26 cellular contexts compared by ENCODE assay signal in genomic region chr1:67173988-67174387, GRCh38. TPM values are rescaled to one million over a fixed set of nuclear protein-coding genes. Genes with fewer than 3 reads are reported as not detected.
"Had no signal": no experiment of that assay in that cellular context is flagged by ENCODE, and none has a peak within 500 bp of the region (broad histone marks: within the 10 kb centered on the region; RNA-seq: fewer than 3 reads in every experiment).

No MANE protein-coding gene starts in this region.

- ATAC-seq: esophagus mucosa; heart right ventricle; naive thymus-derived CD4-positive, alpha-beta T cell had no signal

- H3K27me3 Mint-ChIP-seq: type B pancreatic cell had no signal

- H3K9me3 Mint-ChIP-seq: neural crest cell, type B pancreatic cell had no signal

- FAIRE-seq: endometrium, frontal cortex, islet of Langerhans, urothelium cell line had no signal

- DNase-seq: effector memory CD4-positive, alpha-beta T cell; heart right ventricle; hypothalamus; kidney glomerular epithelial cell; mammary epithelial cell; naive thymus-derived CD4-positive, alpha-beta T cell; posterior cingulate gyrus; sigmoid colon; stimulated activated CD4-positive, alpha-beta T cell treated with anti-CD3 and anti-CD28 coated beads, Interleukin-2, amount 100 ng/mL, for 24 hours; stimulated activated CD4-positive, alpha-beta T cell treated with anti-CD3 and anti-CD28 coated beads, Interleukin-4, amount 100 ng/mL, for 4 hours; stimulated activated naive CD4-positive, alpha-beta T cell; thyroid gland had no signal

- H3K4me1 Mint-ChIP-seq: neural crest cell had no signal

- H3K36me3 Mint-ChIP-seq: type B pancreatic cell had no signal

- H3K27ac Mint-ChIP-seq: type B pancreatic cell had no signal

- H3K4me3 Mint-ChIP-seq: neural crest cell, type B pancreatic cell had no signal

RNA-seq across cellular contexts. Expression of gene IL23R, which starts 7.7 kb away (rescaled TPM):
- total RNA-seq: fibroblast of lung, frontal cortex, glomerular endothelial cell, heart right ventricle, lower leg skin, mammary epithelial cell, mesenteric fat pad, neural crest cell, osteocyte, pulmonary artery endothelial cell, sigmoid colon, suprapubic skin, thyroid gland had no signal

RNA-seq across cellular contexts. Expression of gene C1orf141, which starts 39.2 kb away (rescaled TPM):
- total RNA-seq: esophagus mucosa; fibroblast of lung; glomerular endothelial cell; heart right ventricle; lower leg skin; mammary epithelial cell; mesenteric fat pad; naive thymus-derived CD4-positive, alpha-beta T cell; neural crest cell; osteocyte; pulmonary artery endothelial cell; sigmoid colon; suprapubic skin; thyroid gland had no signal
